ENCODE assay signal across 8 cellular contexts in genomic region chr14:69153848-69154208, GRCh38. TPM values are rescaled to one million over a fixed set of nuclear protein-coding genes. Genes with fewer than 3 reads are reported as not detected.
A peak's percentile ranks its signal among the peaks of the same experiment; 100 is the strongest.
DNase-seq lines count a peak whose midpoint lies in the region; ATAC-seq and TF ChIP-seq lines count a peak whose summit lies in the region.

No MANE protein-coding gene starts in this region.

- H3K4me1 Mint-ChIP-seq in HFFc6 (ENCODE audit: low read depth), result peaks cover 31% of the 10 kb centered on the region
- peaks cover 26% of the 10 kb centered on the region for H3K4me1 Mint-ChIP-seq in activated B cell treated with CpG ODN at 0.5 μM for 24 hours
- peaks cover 35% of the 10 kb centered on the region for H3K4me1 Mint-ChIP-seq in osteocyte (ENCODE audit: unreplicated experiment)

- no peak for ATAC-seq in activated B cell treated with CpG ODN at 0.5 μM for 24 hours (ENCODE audit: low read depth)

- H3K9me3 Mint-ChIP-seq in HFFc6 (no peaks in the 10 kb centered on the region), activated B cell treated with CpG ODN at 0.5 μM for 24 hours (no peaks in the 10 kb centered on the region), osteocyte (ENCODE audit: unreplicated experiment) (no peaks in the 10 kb centered on the region)

- peak overlapping the region; percentile 86 for H3K27ac Mint-ChIP-seq in HFFc6
- peak overlapping the region; percentile 87 for H3K27ac Mint-ChIP-seq in activated B cell treated with CpG ODN at 0.5 μM for 24 hours
- H3K27ac Mint-ChIP-seq in osteocyte (ENCODE audit: unreplicated experiment), result peak overlapping the region; percentile 88

- CTCF ChIA-PET in activated B cell treated with CpG ODN at 0.5 μM for 24 hours (lab: Charles Lee), result interaction anchor here (1.0 kb wide), 1 partner anchor 24 kb away, joined by 4 read pairs; no protein-coding TSS in a partner anchor

- H3K36me3 Mint-ChIP-seq in HFFc6 (ENCODE audit: low read depth), result peaks cover 2% of the 10 kb centered on the region
- H3K36me3 Mint-ChIP-seq in activated B cell treated with CpG ODN at 0.5 μM for 24 hours (ENCODE audit: low read depth), result peaks cover 19% of the 10 kb centered on the region
- peaks cover under 1% of the 10 kb centered on the region for H3K36me3 Mint-ChIP-seq in osteocyte (ENCODE audit: unreplicated experiment)

- TF ChIP-seq CTCF in AG09309 (IDR thresholded peaks at IDR 0.05; ENCODE audit: control insufficient read depth, insufficient read depth, low read depth, low read length, missing control alignments), result no peak
- TF ChIP-seq CTCF in HFFc6 (IDR thresholded peaks at IDR 0.05), result no peak
- TF ChIP-seq CTCF in activated B cell treated with CpG ODN at 0.5 μM for 24 hours (IDR thresholded peaks at IDR 0.05), result no peak
- no peak for TF ChIP-seq CTCF in osteocyte (IDR thresholded peaks at IDR 0.05)

- peaks cover 8% of the 10 kb centered on the region for H3K27me3 Mint-ChIP-seq in HFFc6 (ENCODE audit: insufficient read depth)
- no peaks in the 10 kb centered on the region for H3K27me3 Mint-ChIP-seq in activated B cell treated with CpG ODN at 0.5 μM for 24 hours
- peaks cover 10% of the 10 kb centered on the region for H3K27me3 Mint-ChIP-seq in osteocyte (ENCODE audit: unreplicated experiment)

- DNase-seq in AG09309 (ENCODE audit: low read depth) (no peak), HFFc6 (peak; percentile 17), activated B cell treated with CpG ODN at 0.5 μM for 24 hours (no peak), globus pallidus (ENCODE audit: low spot score) (peak; percentile 33), osteocyte (ENCODE audit: extremely low spot score, unreplicated experiment) (no peak), NCI-H446 treated with DMSO at 0.1 percent for 48 hours (lab: John Stamatoyannopoulos, UW) (no peak), cerebellum (ENCODE audit: low spot score) (no peak), NCI-H526 treated with DMSO at 0.1 percent for 48 hours (lab: John Stamatoyannopoulos, UW) (no peak)

- POLR2A ChIA-PET in activated B cell treated with CpG ODN at 0.5 μM for 24 hours (lab: Charles Lee), result interaction anchor here (0.5 to 3.5 kb wide), 4 partner anchors 38 to 244 kb away, joined by 4 to 23 read pairs (median 4); partner anchors contain the start of genes ERH, EXD2 and SLC39A9

- peak overlapping the region; percentile 68 for H3K4me3 ChIP-seq in AG09309 (ENCODE audit: control insufficient read depth, low read depth, low read length)

- intact Hi-C loops in activated B cell treated with CpG ODN at 0.5 μM for 24 hours (cut with micrococcal nuclease), result loop anchor here (1.0 to 5.0 kb wide), 8 partner anchors 37 to 1912 kb away; partner anchors contain the start of genes ATP6V1D, COX16, ERH and EXD2

- H3K4me3 Mint-ChIP-seq in HFFc6 (peak overlapping the region; percentile 92), activated B cell treated with CpG ODN at 0.5 μM for 24 hours (peak overlapping the region; percentile 95), osteocyte (ENCODE audit: unreplicated experiment) (peak overlapping the region; percentile 86)

RNA-seq across cellular contexts. Expression of gene DCAF5, which starts 0.9 kb away (rescaled TPM):
- 10 to 100 TPM; 23.4 to 34.7 (median 27.0) TPM for total RNA-seq in HFFc6 (2021; fragmentation: NEBNext Ultra II Directional; extraction: Animal tissue kit (Norgen Biotek cat#: 25700))
- total RNA-seq in activated B cell treated with CpG ODN at 0.5 μM for 24 hours, result 44.4 and 50.8 TPM in 2 replicates
- 49.5 and 56.1 TPM in 2 replicates for total RNA-seq in osteocyte
- 34.2 TPM for total RNA-seq in cerebellum

RNA-seq across cellular contexts. Expression of gene EXD2, which starts 37.5 kb away (rescaled TPM):
- total RNA-seq in HFFc6 (2021; fragmentation: NEBNext Ultra II Directional; extraction: Animal tissue kit (Norgen Biotek cat#: 25700)), result 10 to 100 TPM; 13.8 to 19.2 (median 15.2) TPM
- total RNA-seq in activated B cell treated with CpG ODN at 0.5 μM for 24 hours (5.2 and 6.9 TPM in 2 replicates), osteocyte (32.9 and 44.3 TPM in 2 replicates), cerebellum (35.8 TPM)

Comparison
In these comparisons a context has a peak if more than half of its experiments do, and no peak if none do; other contexts are left out.
1. DNase-seq: peak in HFFc6 (single experiment) and globus pallidus (single experiment); none in AG09309 (single experiment), activated B cell treated with CpG ODN at 0.5 μM for 24 hours (single experiment), osteocyte (single experiment), NCI-H446 treated with DMSO at 0.1 percent for 48 hours (single experiment), cerebellum (single experiment) and NCI-H526 treated with DMSO at 0.1 percent for 48 hours (single experiment).
2. Peak in every context shown above with its lines, with median percentiles within 50 percentile points of each other: H3K27ac Mint-ChIP-seq and H3K4me3 Mint-ChIP-seq.